In the genomic region with DNA sequence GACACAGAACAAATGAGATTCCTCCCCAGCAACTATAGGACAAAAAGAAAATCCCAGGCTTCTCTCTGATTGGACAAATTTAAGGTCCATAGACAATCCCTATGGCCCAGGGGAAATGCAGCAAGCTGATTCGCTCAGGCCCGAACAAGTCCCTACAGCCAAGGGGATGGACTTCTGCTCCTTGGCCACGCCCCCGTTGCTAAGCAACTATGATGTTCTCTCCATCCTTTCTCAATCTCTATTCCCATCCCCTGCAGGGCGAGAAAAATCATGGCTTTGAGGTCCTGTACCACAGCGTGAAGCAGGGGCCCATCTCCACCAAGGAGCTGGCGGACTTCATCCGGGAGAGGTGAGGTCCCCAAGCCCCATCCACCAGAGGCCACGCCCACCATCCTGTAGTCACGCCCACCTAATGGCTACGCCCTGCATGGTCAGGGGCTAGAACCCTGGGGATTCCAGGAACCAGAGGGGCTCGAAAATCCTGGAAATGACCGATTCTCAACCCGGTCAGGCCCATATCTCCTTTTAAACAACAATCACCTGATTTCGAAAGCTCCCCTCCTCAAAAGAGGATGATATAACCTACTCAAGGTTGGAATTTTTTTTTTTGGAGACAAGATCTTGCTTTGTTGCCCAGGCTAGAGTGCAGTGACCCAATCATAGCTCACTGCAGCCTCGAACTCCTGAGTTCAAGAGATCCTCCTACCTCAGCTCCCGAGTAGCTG, we compare ENCODE assay signal across 2 cellular contexts.
TF ChIP-seq lines count a peak whose summit lies in the region.

No MANE protein-coding gene starts in this region.

TF ChIP-seq in K562, 482 proteins besides CTCF, POLR2A, EP300 and RAD21 (continues in another document):
- TF ChIP-seq PTBP1 (IDR thresholded peaks at IDR 0.05; ENCODE audit: low read depth, low read length) (no peak), FOXM1 (IDR thresholded peaks at IDR 0.05; ENCODE audit: low read depth) (peak; percentile 81), FOXM1 (CRISPR knock-in tag; IDR thresholded peaks at IDR 0.05; ENCODE audit: low read depth) (no peak), EGR1 (conservative IDR thresholded peaks at IDR 0.05) (peak; percentile 25; the same call in 1 of the 2 replicates), NCOA1 (IDR thresholded peaks at IDR 0.05; ENCODE audit: low read depth) (no peak), SP2 (IDR thresholded peaks at IDR 0.05; ENCODE audit: extremely low read depth, low read depth, low read length, poor library complexity, severe bottlenecking) (peak; percentile 37), RBM34 (IDR thresholded peaks at IDR 0.05; ENCODE audit: borderline replicate concordance, insufficient read depth, low read length) (no peak), NFYB (IDR thresholded peaks at IDR 0.05; ENCODE audit: extremely low read depth, insufficient read length) (peak; percentile 42), TCFL5 (CRISPR knock-in tag; conservative IDR thresholded peaks at IDR 0.05) (no peak), ZBTB7A (IDR thresholded peaks at IDR 0.05; ENCODE audit: borderline replicate concordance, control insufficient read depth, low read depth, low read length) (peak; percentile 47; the same call in 1 of the 2 replicates), NRF1 (conservative IDR thresholded peaks at IDR 0.05 in 1 of 2, IDR thresholded peaks at IDR 0.05 in 1 of 2) (peak; percentile 49 to 57), ASH1L (IDR thresholded peaks at IDR 0.05; ENCODE audit: borderline replicate concordance, low read depth, partially characterized antibody) (peak; percentile 51), ZNF24 (IDR thresholded peaks at IDR 0.05) (no peak), CC2D1A (IDR thresholded peaks at IDR 0.05) (peak; percentile 89; the same call in 1 of the 2 replicates), LARP7 (IDR thresholded peaks at IDR 0.05) (no peak), RBM25 (IDR thresholded peaks at IDR 0.05; ENCODE audit: low read depth, low read length, severe bottlenecking) (peak; percentile 48), CTBP1 (IDR thresholded peaks at IDR 0.05; ENCODE audit: borderline replicate concordance) (peak; percentile 98), MYNN (IDR thresholded peaks at IDR 0.05) (no peak), MYNN (CRISPR knock-in tag; IDR thresholded peaks at IDR 0.05) (no peak), HDAC2 (IDR thresholded peaks at IDR 0.05) (peak; percentile 83)
- TF ChIP-seq, protein P1, sequence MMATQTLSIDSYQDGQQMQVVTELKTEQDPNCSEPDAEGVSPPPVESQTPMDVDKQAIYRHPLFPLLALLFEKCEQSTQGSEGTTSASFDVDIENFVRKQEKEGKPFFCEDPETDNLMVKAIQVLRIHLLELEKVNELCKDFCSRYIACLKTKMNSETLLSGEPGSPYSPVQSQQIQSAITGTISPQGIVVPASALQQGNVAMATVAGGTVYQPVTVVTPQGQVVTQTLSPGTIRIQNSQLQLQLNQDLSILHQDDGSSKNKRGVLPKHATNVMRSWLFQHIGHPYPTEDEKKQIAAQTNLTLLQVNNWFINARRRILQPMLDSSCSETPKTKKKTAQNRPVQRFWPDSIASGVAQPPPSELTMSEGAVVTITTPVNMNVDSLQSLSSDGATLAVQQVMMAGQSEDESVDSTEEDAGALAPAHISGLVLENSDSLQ (IDR thresholded peaks at IDR 0.05) = peak; percentile 38
- TF ChIP-seq, protein P2, sequence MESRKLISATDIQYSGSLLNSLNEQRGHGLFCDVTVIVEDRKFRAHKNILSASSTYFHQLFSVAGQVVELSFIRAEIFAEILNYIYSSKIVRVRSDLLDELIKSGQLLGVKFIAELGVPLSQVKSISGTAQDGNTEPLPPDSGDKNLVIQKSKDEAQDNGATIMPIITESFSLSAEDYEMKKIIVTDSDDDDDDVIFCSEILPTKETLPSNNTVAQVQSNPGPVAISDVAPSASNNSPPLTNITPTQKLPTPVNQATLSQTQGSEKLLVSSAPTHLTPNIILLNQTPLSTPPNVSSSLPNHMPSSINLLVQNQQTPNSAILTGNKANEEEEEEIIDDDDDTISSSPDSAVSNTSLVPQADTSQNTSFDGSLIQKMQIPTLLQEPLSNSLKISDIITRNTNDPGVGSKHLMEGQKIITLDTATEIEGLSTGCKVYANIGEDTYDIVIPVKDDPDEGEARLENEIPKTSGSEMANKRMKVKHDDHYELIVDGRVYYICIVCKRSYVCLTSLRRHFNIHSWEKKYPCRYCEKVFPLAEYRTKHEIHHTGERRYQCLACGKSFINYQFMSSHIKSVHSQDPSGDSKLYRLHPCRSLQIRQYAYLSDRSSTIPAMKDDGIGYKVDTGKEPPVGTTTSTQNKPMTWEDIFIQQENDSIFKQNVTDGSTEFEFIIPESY (CRISPR knock-in tag; IDR thresholded peaks at IDR 0.05) = peak; percentile 53; the same call in 1 of the 2 replicates
- TF ChIP-seq, protein P3, sequence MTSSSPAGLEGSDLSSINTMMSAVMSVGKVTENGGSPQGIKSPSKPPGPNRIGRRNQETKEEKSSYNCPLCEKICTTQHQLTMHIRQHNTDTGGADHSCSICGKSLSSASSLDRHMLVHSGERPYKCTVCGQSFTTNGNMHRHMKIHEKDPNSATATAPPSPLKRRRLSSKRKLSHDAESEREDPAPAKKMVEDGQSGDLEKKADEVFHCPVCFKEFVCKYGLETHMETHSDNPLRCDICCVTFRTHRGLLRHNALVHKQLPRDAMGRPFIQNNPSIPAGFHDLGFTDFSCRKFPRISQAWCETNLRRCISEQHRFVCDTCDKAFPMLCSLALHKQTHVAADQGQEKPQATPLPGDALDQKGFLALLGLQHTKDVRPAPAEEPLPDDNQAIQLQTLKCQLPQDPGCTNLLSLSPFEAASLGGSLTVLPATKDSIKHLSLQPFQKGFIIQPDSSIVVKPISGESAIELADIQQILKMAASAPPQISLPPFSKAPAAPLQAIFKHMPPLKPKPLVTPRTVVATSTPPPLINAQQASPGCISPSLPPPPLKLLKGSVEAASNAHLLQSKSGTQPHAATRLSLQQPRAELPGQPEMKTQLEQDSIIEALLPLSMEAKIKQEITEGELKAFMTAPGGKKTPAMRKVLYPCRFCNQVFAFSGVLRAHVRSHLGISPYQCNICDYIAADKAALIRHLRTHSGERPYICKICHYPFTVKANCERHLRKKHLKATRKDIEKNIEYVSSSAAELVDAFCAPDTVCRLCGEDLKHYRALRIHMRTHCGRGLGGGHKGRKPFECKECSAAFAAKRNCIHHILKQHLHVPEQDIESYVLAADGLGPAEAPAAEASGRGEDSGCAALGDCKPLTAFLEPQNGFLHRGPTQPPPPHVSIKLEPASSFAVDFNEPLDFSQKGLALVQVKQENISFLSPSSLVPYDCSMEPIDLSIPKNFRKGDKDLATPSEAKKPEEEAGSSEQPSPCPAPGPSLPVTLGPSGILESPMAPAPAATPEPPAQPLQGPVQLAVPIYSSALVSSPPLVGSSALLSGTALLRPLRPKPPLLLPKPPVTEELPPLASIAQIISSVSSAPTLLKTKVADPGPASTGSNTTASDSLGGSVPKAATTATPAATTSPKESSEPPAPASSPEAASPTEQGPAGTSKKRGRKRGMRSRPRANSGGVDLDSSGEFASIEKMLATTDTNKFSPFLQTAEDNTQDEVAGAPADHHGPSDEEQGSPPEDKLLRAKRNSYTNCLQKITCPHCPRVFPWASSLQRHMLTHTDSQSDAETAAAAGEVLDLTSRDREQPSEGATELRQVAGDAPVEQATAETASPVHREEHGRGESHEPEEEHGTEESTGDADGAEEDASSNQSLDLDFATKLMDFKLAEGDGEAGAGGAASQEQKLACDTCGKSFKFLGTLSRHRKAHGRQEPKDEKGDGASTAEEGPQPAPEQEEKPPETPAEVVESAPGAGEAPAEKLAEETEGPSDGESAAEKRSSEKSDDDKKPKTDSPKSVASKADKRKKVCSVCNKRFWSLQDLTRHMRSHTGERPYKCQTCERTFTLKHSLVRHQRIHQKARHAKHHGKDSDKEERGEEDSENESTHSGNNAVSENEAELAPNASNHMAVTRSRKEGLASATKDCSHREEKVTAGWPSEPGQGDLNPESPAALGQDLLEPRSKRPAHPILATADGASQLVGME (CRISPR knock-in tag; IDR thresholded peaks at IDR 0.05) = peak; percentile 83; the same call in 1 of the 2 replicates

TF ChIP-seq in neural cell, 6 proteins besides CTCF, POLR2A, EP300 and RAD21:
- TF ChIP-seq POLR2AphosphoS5 (IDR thresholded peaks at IDR 0.05) = peak; percentile 2
- no peak for TF ChIP-seq TAF1 (IDR thresholded peaks at IDR 0.05; ENCODE audit: low read depth)
